Comparison of ENCODE assay signal across 9 cellular contexts in genomic region chr18:9827856-9828793, GRCh38. TPM values are rescaled to one million over a fixed set of nuclear protein-coding genes. Genes with fewer than 3 reads are reported as not detected.
DNase-seq lines count a peak whose midpoint lies in the region; ATAC-seq and TF ChIP-seq lines count a peak whose summit lies in the region.
"Had no signal": no experiment of that assay in that cellular context is flagged by ENCODE, and none has a peak within 500 bp of the region (broad histone marks: within the 10 kb centered on the region; RNA-seq: fewer than 3 reads in every experiment).

No MANE protein-coding gene starts in this region.

- peaks cover 28 to 29% of the 10 kb centered on the region in 2 donors for H3K4me1 ChIP-seq in gastrocnemius medialis

- peak in 1 of 2 donors; percentile 25 for TF ChIP-seq POLR2A in gastrocnemius medialis (IDR thresholded peaks at IDR 0.05)

- peaks cover 2% of the 10 kb centered on the region for H3K27me3 Mint-ChIP-seq in CD4-positive, alpha-beta T cell

- H3K27ac Mint-ChIP-seq in CD4-positive, alpha-beta T cell = no peak overlapping the region

- CTCF ChIA-PET in CD4-positive, alpha-beta T cell (lab: Charles Lee) = no interaction called here

- no peaks in the 10 kb centered on the region for H3K4me1 Mint-ChIP-seq in CD4-positive, alpha-beta T cell (ENCODE audit: low read depth)

- TF ChIP-seq CTCF in gastrocnemius medialis (IDR thresholded peaks at IDR 0.05 in 4 of 5, conservative IDR thresholded peaks at IDR 0.05 in 1 of 5) = no peak
- TF ChIP-seq CTCF in CD4-positive, alpha-beta T cell (IDR thresholded peaks at IDR 0.05) = no peak

- DNase-seq in H4 (ENCODE audit: low spot score) (peak; percentile 95), SIG-M5 treated with dmso at 0.1 percent for 504 hours (lab: John Stamatoyannopoulos, UW; ENCODE audit: unreplicated experiment) (peak; percentile 98), fibroblast of peridontal ligament (ENCODE audit: extremely low read depth) (peak; percentile 99), gastrocnemius medialis (peak; percentile 15 to 35), NCI-H345 treated with DMSO at 0.1 percent for 48 hours (lab: John Stamatoyannopoulos, UW; ENCODE audit: unreplicated experiment) (no peak)
- no peak for DNase-seq in CD4-positive, alpha-beta T cell
- DNase-seq: heart right ventricle had no signal

- POLR2A ChIA-PET in CD4-positive, alpha-beta T cell (lab: Charles Lee) = no interaction called here

- H3K4me3 ChIP-seq in gastrocnemius medialis = no peak overlapping the region
- H3K4me3 ChIP-seq: heart right ventricle had no signal

- H3K27me3 ChIP-seq in gastrocnemius medialis = no peaks in the 10 kb centered on the region
- no peaks in the 10 kb centered on the region for H3K27me3 ChIP-seq in CD4-positive, alpha-beta T cell (ENCODE audit: control insufficient read depth, insufficient read depth, low read length)
- H3K27me3 ChIP-seq: heart right ventricle had no signal

- H3K27ac ChIP-seq in gastrocnemius medialis = peak overlapping the region in 3 of 4 donors; percentile 2 to 31 (median 23)
- no peak overlapping the region for H3K27ac ChIP-seq in CD4-positive, alpha-beta T cell (ENCODE audit: low read depth, low read length)

- no peaks in the 10 kb centered on the region for H3K36me3 ChIP-seq in gastrocnemius medialis

- ATAC-seq in gastrocnemius medialis (no peak), GM18519 (IDR thresholded peaks at IDR 0.05; ENCODE audit: low FRiP score, unreplicated experiment) (no peak), HG03520 (IDR thresholded peaks at IDR 0.05; ENCODE audit: unreplicated experiment) (no peak)
- ATAC-seq in CD4-positive, alpha-beta T cell (ENCODE audit: poor library complexity) = no peak

- no peaks in the 10 kb centered on the region for H3K9me3 ChIP-seq in gastrocnemius medialis
- H3K9me3 ChIP-seq in CD4-positive, alpha-beta T cell (ENCODE audit: control insufficient read depth, low read length) = no peaks in the 10 kb centered on the region
- H3K9me3 ChIP-seq: heart right ventricle had no signal

- intact Hi-C loops in gastrocnemius medialis (cut with DNase I; ENCODE audit: low total_unique reads) = no loop called here
- intact Hi-C loops in CD4-positive, alpha-beta T cell (cut with DNase I, micrococcal nuclease) = no loop called here

- H3K9me3 Mint-ChIP-seq in CD4-positive, alpha-beta T cell = no peaks in the 10 kb centered on the region

- in situ Hi-C loops in gastrocnemius medialis (cut with MboI; ENCODE audit: low sequenced_read_pairs in 4 of 4) = no loop called here

- no peak overlapping the region for H3K4me3 Mint-ChIP-seq in CD4-positive, alpha-beta T cell

- H3K36me3 Mint-ChIP-seq in CD4-positive, alpha-beta T cell (ENCODE audit: low read depth) = no peaks in the 10 kb centered on the region

RNA-seq across cellular contexts. Expression of gene TXNDC2, which starts 57.6 kb away (rescaled TPM):
- total RNA-seq in H4 (2014; rRNA removed; shearing (Covaris generic)) = 0.29 and 0.55 TPM in 2 replicates
- total RNA-seq in gastrocnemius medialis = not detected
- not detected for total RNA-seq in CD4-positive, alpha-beta T cell

Comparison
In these comparisons a context has a peak if more than half of its experiments do, and no peak if none do; other contexts are left out.
1. DNase-seq: peak in H4 (single experiment), SIG-M5 treated with dmso at 0.1 percent for 504 hours (single experiment), fibroblast of peridontal ligament (single experiment) and gastrocnemius medialis (2 of 2); none in NCI-H345 treated with DMSO at 0.1 percent for 48 hours (single experiment) and CD4-positive, alpha-beta T cell (0 of 10).